1 cellular context compared by ENCODE assay signal in genomic region chr21:32777269-32777668, GRCh38.
TF ChIP-seq lines count a peak whose summit lies in the region.

No MANE protein-coding gene starts in this region.

TF ChIP-seq in HepG2, 621 proteins besides CTCF, POLR2A, EP300 and RAD21:
- TF ChIP-seq, protein P1, sequence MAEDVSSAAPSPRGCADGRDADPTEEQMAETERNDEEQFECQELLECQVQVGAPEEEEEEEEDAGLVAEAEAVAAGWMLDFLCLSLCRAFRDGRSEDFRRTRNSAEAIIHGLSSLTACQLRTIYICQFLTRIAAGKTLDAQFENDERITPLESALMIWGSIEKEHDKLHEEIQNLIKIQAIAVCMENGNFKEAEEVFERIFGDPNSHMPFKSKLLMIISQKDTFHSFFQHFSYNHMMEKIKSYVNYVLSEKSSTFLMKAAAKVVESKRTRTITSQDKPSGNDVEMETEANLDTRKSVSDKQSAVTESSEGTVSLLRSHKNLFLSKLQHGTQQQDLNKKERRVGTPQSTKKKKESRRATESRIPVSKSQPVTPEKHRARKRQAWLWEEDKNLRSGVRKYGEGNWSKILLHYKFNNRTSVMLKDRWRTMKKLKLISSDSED (CRISPR knock-in tag; IDR thresholded peaks at IDR 0.05) = no peak
- TF ChIP-seq ZNF563 (CRISPR knock-in tag; IDR thresholded peaks at IDR 0.05) = no peak
- TF ChIP-seq ZMYM4 (CRISPR knock-in tag; IDR thresholded peaks at IDR 0.05) = no peak
- 0 out of 2 replicates have a peak, but pooled peaks have one; percentile 19 for TF ChIP-seq ATF7 (IDR thresholded peaks at IDR 0.05)
- TF ChIP-seq ATF7 (CRISPR knock-in tag; IDR thresholded peaks at IDR 0.05) = no peak
